ENCODE assay signal across 13 cellular contexts in the genomic region with DNA sequence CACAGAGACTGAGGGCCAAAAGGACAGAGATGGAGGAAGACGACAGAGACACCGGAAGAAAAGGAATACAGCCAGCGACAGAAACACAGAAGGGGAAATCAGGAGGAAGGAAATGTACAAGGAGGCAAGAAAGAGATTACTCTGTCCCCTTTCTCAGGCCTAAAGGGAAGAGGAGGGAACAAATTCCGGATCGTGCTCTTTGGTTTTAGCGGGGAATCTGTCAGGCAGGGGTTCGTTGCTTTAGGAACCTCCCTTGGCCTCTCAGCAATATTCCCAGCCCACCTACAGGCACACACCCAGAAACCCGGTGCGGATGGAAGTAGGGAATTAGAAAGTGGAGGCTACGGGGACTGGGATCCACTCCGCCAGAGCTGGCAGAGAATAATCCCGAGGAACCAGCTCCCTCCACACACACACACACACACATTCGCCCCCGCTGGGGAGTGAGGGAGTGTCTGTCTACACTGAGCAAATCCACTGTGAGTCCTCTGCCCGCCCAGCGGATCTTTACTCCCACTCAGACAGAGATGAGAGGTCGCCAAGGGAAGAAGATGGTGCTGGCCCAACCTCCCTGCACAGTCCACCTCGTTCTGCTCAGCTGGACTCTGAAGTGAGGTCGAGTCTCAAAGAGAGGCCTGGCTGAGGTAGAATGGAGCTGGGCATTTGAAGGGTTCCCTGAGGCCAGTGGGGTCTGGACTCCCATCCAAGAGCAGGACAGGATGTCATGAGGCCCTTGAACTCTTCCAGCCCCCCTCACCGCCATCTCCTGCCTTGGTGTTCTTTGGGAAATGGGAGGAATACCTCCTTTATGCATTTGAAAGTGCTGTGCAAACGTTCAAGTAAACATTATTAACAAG. TPM values are rescaled to one million over a fixed set of nuclear protein-coding genes. Genes with fewer than 3 reads are reported as not detected.
DNase-seq lines count a peak whose midpoint lies in the region; TF ChIP-seq lines count a peak whose summit lies in the region.
"Had no signal": no experiment of that assay in that cellular context is flagged by ENCODE, and none has a peak within 500 bp of the region (broad histone marks: within the 10 kb centered on the region; RNA-seq: fewer than 3 reads in every experiment).

No MANE protein-coding gene starts in this region.

- H3K4me1 Mint-ChIP-seq in Caco-2 (ENCODE audit: low read depth, unreplicated experiment) (no peaks in the 10 kb centered on the region), endodermal cell (peaks cover 19% of the 10 kb centered on the region), neural progenitor cell (peaks cover 16% of the 10 kb centered on the region)

- no peak for TF ChIP-seq CTCF in Caco-2 (IDR thresholded peaks at IDR 0.05; ENCODE audit: insufficient read depth in 1 of 2, low read depth in 1 of 2, low read length in 1 of 2, severe bottlenecking in 1 of 2, unreplicated experiment in 1 of 2)
- no peak for TF ChIP-seq CTCF in endodermal cell (conservative IDR thresholded peaks at IDR 0.05)
- TF ChIP-seq CTCF in neural progenitor cell (IDR thresholded peaks at IDR 0.05) = no peak

- H3K9ac ChIP-seq in endodermal cell (ENCODE audit: extremely low read depth, low read length, poor library complexity, severe bottlenecking) (no peak overlapping the region), neural progenitor cell (no peak overlapping the region)

- no peak for DNase-seq in Caco-2
- peak; percentile 66 for DNase-seq in KBM-7
- DNase-seq in endodermal cell = peak; percentile 65
- DNase-seq in neural progenitor cell (ENCODE audit: low spot score) = peak; percentile 42
- DNase-seq in NCI-H1092 (lab: John Stamatoyannopoulos, UW) = no peak
- no peak for DNase-seq in cerebellum (ENCODE audit: low spot score)
- no peak for DNase-seq in A172 (ENCODE audit: low spot score)
- no peak for DNase-seq in Kasumi-1 (lab: John Stamatoyannopoulos, UW)
- DNase-seq: activated CD4-positive, alpha-beta T cell treated with anti-CD3 and anti-CD28 coated beads for 4 hours; mammary epithelial cell had no signal

- H3K9me3 Mint-ChIP-seq in Caco-2 (ENCODE audit: unreplicated experiment) = no peaks in the 10 kb centered on the region
- no peaks in the 10 kb centered on the region for H3K9me3 Mint-ChIP-seq in endodermal cell
- no peaks in the 10 kb centered on the region for H3K9me3 Mint-ChIP-seq in neural progenitor cell
- H3K9me3 Mint-ChIP-seq: stimulated activated naive CD8-positive, alpha-beta T cell treated with anti-CD3 and anti-CD28 coated beads, Interleukin-15, Interleukin-2, amounts not matched to agents 100 ng/mL and 50 ng/mL, for 24 hours had no signal

- intact Hi-C loops in Caco-2 (cut with micrococcal nuclease; ENCODE audit: unreplicated experiment) = no loop called here

- no peaks in the 10 kb centered on the region for H3K9me3 ChIP-seq in Caco-2
- H3K9me3 ChIP-seq in endodermal cell (ENCODE audit: control insufficient read depth, low read length) = no peaks in the 10 kb centered on the region
- no peaks in the 10 kb centered on the region for H3K9me3 ChIP-seq in neural progenitor cell (ENCODE audit: low read depth)

- H3K4me1 ChIP-seq in Caco-2 (0 out of 2 replicates have a peak, but pooled peaks cover 3% of the 10 kb centered on the region), endodermal cell (ENCODE audit: control insufficient read depth, insufficient read depth, low read length) (no peaks in the 10 kb centered on the region), neural progenitor cell (peaks cover 26% of the 10 kb centered on the region)

- no peaks in the 10 kb centered on the region for H3K36me3 ChIP-seq in Caco-2 (ENCODE audit: control insufficient read depth, insufficient read depth, low read length)
- no peaks in the 10 kb centered on the region for H3K36me3 ChIP-seq in endodermal cell (ENCODE audit: control insufficient read depth, insufficient read depth, low read length)
- H3K36me3 ChIP-seq in neural progenitor cell = no peaks in the 10 kb centered on the region

- peak overlapping the region; percentile 84 for H3K4me2 ChIP-seq in neural progenitor cell

- H4K20me1 ChIP-seq in neural progenitor cell (ENCODE audit: low read depth) = peaks cover 58% of the 10 kb centered on the region

- H3K27me3 ChIP-seq in Caco-2 (replicated peaks; ENCODE audit: control insufficient read depth, insufficient read depth, low read length) (no peaks in the 10 kb centered on the region), endodermal cell (ENCODE audit: control insufficient read depth, insufficient read depth, low read length, poor library complexity, severe bottlenecking) (peaks cover 99% of the 10 kb centered on the region), neural progenitor cell (peaks cover 100% of the 10 kb centered on the region)

- H3K4me3 ChIP-seq in Caco-2 (ENCODE audit: low read depth, low read length) = peak overlapping the region; percentile 53
- peak overlapping the region; percentile 49 for H3K4me3 ChIP-seq in endodermal cell (ENCODE audit: low read length)
- H3K4me3 ChIP-seq in neural progenitor cell = peak overlapping the region; percentile 50

- H3K27me3 Mint-ChIP-seq in Caco-2 (ENCODE audit: insufficient read depth, unreplicated experiment) = no peaks in the 10 kb centered on the region
- H3K27me3 Mint-ChIP-seq in endodermal cell (ENCODE audit: insufficient read depth) = peaks cover 58% of the 10 kb centered on the region
- H3K27me3 Mint-ChIP-seq in neural progenitor cell (ENCODE audit: insufficient read depth, low read depth) = peaks cover 60% of the 10 kb centered on the region

- no peaks in the 10 kb centered on the region for H3K79me2 ChIP-seq in neural progenitor cell (ENCODE audit: low read depth)

- POLR2A ChIA-PET in Caco-2 (lab: Charles Lee) = interaction anchor here (0.6 kb wide), 1 partner anchor 88 kb away, joined by 3 read pairs; a partner anchor contains a TSS

- in situ Hi-C loops in KBM-7 (cut with MboI; ENCODE audit: low pct_unique_long_range_greater_than_20kb, low sequenced_read_pairs) = no loop called here

- CTCF ChIA-PET in Caco-2 (lab: Charles Lee) = interaction anchor here (1.0 kb wide), 1 partner anchor 47 kb away, joined by 6 read pairs; no protein-coding TSS in a partner anchor

- BruUV-seq in Caco-2 (replicated peaks; lab: Mats Ljungman, UMichigan) = TSS peak; percentile 38

- H3K27ac ChIP-seq in endodermal cell (ENCODE audit: low read depth, low read length) (no peak overlapping the region), neural progenitor cell (no peak overlapping the region)
- H3K27ac ChIP-seq: RWPE1 had no signal

- whole genome bisulfite sequencing in endodermal cell (ENCODE audit: insufficient coverage in 1 of 2, insufficient read length in 1 of 2), 2 experiments = 17 to 18% methylated on average over 8 to 15 of the region's 21 CpGs

- peaks cover 4% of the 10 kb centered on the region for H3F3A ChIP-seq in neural progenitor cell (ENCODE audit: low read depth)

- H3K36me3 Mint-ChIP-seq in Caco-2 (ENCODE audit: insufficient read depth, unreplicated experiment) (peaks cover under 1% of the 10 kb centered on the region), endodermal cell (ENCODE audit: low read depth) (no peaks in the 10 kb centered on the region), neural progenitor cell (no peaks in the 10 kb centered on the region)

- H3K4me3 Mint-ChIP-seq in Caco-2 (ENCODE audit: unreplicated experiment) (no peak overlapping the region), endodermal cell (peak overlapping the region; percentile 42), neural progenitor cell (peak overlapping the region; percentile 75)

- H2AFZ ChIP-seq in neural progenitor cell (replicated peaks) = no peak overlapping the region

- H3K27ac Mint-ChIP-seq in Caco-2 (ENCODE audit: unreplicated experiment) (no peak overlapping the region), endodermal cell (no peak overlapping the region), neural progenitor cell (no peak overlapping the region)
- H3K27ac Mint-ChIP-seq: stimulated activated naive CD8-positive, alpha-beta T cell treated with anti-CD3 and anti-CD28 coated beads, Interleukin-15, Interleukin-2, amounts not matched to agents 100 ng/mL and 50 ng/mL, for 24 hours had no signal

RNA-seq across cellular contexts. Expression of a gene that starts 5.7 kb away (rescaled TPM):
- total RNA-seq in Caco-2 (2022) = 12.2 and 15.2 TPM in 2 replicates
- total RNA-seq in endodermal cell = under 1 TPM in 1 of 2 donors, not detected in 1; 0.04 TPM
- 0.14 TPM for polyA plus RNA-seq in endodermal cell (2013, experiment 1 of 2)
- 0.04 TPM for polyA plus RNA-seq in endodermal cell (2013, experiment 2 of 2)
- not detected in 2 replicates for total RNA-seq in neural progenitor cell (ENCODE audit: low replicate concordance)
- 2.7 TPM for total RNA-seq in cerebellum
- total RNA-seq in A172 (2014; rRNA removed; shearing (Covaris generic)) = not detected in 2 replicates
- total RNA-seq: mammary epithelial cell had no signal
- polyA plus RNA-seq: mammary epithelial cell had no signal

RNA-seq across cellular contexts. Expression of a gene that starts 36.5 kb away (rescaled TPM):
- total RNA-seq in Caco-2 (2022) (3.8 and 6.1 TPM in 2 replicates), endodermal cell (not detected), neural progenitor cell (ENCODE audit: low replicate concordance) (not detected in 2 replicates), cerebellum (not detected)
- not detected for polyA plus RNA-seq in endodermal cell (2013, experiment 1 of 2)
- polyA plus RNA-seq in endodermal cell (2013, experiment 2 of 2) = not detected
- total RNA-seq in A172 (2014; rRNA removed; shearing (Covaris generic)) = 0.79 and 6.0 TPM in 2 replicates
- total RNA-seq: Daoy had no signal

Comparison
In these comparisons a context has a peak if more than half of its experiments do, and no peak if none do; other contexts are left out.
1. DNase-seq: peak in KBM-7 (single experiment), endodermal cell (single experiment) and neural progenitor cell (single experiment); none in Caco-2 (0 of 2), NCI-H1092 (single experiment), cerebellum (single experiment), A172 (single experiment) and Kasumi-1 (0 of 2).
2. Peak in every context shown above with its lines, with median percentiles within 50 percentile points of each other: H3K4me3 ChIP-seq.